ENCODE assay signal across 2 cellular contexts in the genomic region with DNA sequence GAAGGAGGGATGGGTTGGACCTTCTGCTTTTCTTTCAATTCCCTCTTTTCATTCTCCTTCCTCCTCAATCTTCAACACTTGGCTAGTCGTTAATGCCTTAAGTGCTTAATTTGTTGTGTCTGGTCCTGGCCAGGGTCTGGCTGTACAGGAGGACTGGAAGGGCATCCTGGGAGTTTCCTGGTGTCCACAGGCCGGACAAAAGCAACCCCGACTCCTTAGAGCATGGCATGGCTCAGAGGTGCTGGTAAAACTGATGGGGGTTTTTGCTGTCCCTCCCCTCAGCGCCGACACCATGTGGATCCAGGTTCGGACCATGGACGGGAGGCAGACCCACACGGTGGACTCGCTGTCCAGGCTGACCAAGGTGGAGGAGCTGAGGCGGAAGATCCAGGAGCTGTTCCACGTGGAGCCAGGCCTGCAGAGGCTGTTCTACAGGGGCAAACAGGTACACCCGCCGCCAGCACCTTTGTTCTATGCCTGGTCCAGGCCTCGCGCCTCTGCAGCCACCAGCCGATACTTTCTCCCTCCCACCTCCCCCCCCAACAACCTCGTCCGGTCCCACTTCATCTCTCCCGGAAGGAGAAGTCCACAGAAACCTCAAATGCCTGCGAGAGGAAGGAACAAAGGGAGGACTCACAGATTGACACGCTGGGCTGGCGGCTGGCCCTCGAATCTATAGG.
TF ChIP-seq lines count a peak whose summit lies in the region.

No MANE protein-coding gene starts in this region.

TF ChIP-seq in K562, 482 proteins besides CTCF, POLR2A, EP300 and RAD21 (continued from another document and continues in another):
- TF ChIP-seq, protein P1, sequence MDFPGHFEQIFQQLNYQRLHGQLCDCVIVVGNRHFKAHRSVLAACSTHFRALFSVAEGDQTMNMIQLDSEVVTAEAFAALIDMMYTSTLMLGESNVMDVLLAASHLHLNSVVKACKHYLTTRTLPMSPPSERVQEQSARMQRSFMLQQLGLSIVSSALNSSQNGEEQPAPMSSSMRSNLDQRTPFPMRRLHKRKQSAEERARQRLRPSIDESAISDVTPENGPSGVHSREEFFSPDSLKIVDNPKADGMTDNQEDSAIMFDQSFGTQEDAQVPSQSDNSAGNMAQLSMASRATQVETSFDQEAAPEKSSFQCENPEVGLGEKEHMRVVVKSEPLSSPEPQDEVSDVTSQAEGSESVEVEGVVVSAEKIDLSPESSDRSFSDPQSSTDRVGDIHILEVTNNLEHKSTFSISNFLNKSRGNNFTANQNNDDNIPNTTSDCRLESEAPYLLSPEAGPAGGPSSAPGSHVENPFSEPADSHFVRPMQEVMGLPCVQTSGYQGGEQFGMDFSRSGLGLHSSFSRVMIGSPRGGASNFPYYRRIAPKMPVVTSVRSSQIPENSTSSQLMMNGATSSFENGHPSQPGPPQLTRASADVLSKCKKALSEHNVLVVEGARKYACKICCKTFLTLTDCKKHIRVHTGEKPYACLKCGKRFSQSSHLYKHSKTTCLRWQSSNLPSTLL (IDR thresholded peaks at IDR 0.05) = no peak
- TF ChIP-seq, protein P2, sequence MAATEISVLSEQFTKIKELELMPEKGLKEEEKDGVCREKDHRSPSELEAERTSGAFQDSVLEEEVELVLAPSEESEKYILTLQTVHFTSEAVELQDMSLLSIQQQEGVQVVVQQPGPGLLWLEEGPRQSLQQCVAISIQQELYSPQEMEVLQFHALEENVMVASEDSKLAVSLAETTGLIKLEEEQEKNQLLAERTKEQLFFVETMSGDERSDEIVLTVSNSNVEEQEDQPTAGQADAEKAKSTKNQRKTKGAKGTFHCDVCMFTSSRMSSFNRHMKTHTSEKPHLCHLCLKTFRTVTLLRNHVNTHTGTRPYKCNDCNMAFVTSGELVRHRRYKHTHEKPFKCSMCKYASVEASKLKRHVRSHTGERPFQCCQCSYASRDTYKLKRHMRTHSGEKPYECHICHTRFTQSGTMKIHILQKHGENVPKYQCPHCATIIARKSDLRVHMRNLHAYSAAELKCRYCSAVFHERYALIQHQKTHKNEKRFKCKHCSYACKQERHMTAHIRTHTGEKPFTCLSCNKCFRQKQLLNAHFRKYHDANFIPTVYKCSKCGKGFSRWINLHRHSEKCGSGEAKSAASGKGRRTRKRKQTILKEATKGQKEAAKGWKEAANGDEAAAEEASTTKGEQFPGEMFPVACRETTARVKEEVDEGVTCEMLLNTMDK (IDR thresholded peaks at IDR 0.05; ENCODE audit: borderline replicate concordance, insufficient read depth, low read depth, low read length, poor library complexity, severe bottlenecking) = no peak
- TF ChIP-seq, protein P3, sequence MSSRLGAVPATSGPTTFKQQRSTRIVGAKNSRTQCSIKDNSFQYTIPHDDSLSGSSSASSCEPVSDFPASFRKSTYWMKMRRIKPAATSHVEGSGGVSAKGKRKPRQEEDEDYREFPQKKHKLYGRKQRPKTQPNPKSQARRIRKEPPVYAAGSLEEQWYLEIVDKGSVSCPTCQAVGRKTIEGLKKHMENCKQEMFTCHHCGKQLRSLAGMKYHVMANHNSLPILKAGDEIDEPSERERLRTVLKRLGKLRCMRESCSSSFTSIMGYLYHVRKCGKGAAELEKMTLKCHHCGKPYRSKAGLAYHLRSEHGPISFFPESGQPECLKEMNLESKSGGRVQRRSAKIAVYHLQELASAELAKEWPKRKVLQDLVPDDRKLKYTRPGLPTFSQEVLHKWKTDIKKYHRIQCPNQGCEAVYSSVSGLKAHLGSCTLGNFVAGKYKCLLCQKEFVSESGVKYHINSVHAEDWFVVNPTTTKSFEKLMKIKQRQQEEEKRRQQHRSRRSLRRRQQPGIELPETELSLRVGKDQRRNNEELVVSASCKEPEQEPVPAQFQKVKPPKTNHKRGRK (tag; IDR thresholded peaks at IDR 0.05) = no peak
- TF ChIP-seq SREBF2 (CRISPR knock-in tag; IDR thresholded peaks at IDR 0.05) = no peak
- no peak for TF ChIP-seq ZNF146 (CRISPR knock-in tag; IDR thresholded peaks at IDR 0.05; ENCODE audit: unreplicated experiment)
- TF ChIP-seq, protein P4, sequence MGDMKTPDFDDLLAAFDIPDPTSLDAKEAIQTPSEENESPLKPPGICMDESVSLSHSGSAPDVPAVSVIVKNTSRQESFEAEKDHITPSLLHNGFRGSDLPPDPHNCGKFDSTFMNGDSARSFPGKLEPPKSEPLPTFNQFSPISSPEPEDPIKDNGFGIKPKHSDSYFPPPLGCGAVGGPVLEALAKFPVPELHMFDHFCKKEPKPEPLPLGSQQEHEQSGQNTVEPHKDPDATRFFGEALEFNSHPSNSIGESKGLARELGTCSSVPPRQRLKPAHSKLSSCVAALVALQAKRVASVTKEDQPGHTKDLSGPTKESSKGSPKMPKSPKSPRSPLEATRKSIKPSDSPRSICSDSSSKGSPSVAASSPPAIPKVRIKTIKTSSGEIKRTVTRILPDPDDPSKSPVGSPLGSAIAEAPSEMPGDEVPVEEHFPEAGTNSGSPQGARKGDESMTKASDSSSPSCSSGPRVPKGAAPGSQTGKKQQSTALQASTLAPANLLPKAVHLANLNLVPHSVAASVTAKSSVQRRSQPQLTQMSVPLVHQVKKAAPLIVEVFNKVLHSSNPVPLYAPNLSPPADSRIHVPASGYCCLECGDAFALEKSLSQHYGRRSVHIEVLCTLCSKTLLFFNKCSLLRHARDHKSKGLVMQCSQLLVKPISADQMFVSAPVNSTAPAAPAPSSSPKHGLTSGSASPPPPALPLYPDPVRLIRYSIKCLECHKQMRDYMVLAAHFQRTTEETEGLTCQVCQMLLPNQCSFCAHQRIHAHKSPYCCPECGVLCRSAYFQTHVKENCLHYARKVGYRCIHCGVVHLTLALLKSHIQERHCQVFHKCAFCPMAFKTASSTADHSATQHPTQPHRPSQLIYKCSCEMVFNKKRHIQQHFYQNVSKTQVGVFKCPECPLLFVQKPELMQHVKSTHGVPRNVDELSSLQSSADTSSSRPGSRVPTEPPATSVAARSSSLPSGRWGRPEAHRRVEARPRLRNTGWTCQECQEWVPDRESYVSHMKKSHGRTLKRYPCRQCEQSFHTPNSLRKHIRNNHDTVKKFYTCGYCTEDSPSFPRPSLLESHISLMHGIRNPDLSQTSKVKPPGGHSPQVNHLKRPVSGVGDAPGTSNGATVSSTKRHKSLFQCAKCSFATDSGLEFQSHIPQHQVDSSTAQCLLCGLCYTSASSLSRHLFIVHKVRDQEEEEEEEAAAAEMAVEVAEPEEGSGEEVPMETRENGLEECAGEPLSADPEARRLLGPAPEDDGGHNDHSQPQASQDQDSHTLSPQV (IDR thresholded peaks at IDR 0.05) = peak; percentile 44; the same call in 1 of the 2 replicates
- TF ChIP-seq RHOXF2B (CRISPR knock-in tag; conservative IDR thresholded peaks at IDR 0.05) = no peak
- TF ChIP-seq, protein P5, sequence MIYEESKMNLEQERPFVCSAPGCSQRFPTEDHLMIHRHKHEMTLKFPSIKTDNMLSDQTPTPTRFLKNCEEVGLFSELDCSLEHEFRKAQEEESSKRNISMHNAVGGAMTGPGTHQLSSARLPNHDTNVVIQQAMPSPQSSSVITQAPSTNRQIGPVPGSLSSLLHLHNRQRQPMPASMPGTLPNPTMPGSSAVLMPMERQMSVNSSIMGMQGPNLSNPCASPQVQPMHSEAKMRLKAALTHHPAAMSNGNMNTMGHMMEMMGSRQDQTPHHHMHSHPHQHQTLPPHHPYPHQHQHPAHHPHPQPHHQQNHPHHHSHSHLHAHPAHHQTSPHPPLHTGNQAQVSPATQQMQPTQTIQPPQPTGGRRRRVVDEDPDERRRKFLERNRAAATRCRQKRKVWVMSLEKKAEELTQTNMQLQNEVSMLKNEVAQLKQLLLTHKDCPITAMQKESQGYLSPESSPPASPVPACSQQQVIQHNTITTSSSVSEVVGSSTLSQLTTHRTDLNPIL (CRISPR knock-in tag; IDR thresholded peaks at IDR 0.05) = no peak

TF ChIP-seq in HepG2, 621 proteins besides CTCF, POLR2A, EP300 and RAD21 (continued from another document and continues in another):
- TF ChIP-seq CCDC6 (CRISPR knock-in tag; IDR thresholded peaks at IDR 0.05) = no peak
- TF ChIP-seq ZNF331 (CRISPR knock-in tag; IDR thresholded peaks at IDR 0.05) = no peak
- TF ChIP-seq, protein P6, sequence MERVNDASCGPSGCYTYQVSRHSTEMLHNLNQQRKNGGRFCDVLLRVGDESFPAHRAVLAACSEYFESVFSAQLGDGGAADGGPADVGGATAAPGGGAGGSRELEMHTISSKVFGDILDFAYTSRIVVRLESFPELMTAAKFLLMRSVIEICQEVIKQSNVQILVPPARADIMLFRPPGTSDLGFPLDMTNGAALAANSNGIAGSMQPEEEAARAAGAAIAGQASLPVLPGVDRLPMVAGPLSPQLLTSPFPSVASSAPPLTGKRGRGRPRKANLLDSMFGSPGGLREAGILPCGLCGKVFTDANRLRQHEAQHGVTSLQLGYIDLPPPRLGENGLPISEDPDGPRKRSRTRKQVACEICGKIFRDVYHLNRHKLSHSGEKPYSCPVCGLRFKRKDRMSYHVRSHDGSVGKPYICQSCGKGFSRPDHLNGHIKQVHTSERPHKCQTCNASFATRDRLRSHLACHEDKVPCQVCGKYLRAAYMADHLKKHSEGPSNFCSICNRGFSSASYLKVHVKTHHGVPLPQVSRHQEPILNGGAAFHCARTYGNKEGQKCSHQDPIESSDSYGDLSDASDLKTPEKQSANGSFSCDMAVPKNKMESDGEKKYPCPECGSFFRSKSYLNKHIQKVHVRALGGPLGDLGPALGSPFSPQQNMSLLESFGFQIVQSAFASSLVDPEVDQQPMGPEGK (CRISPR knock-in tag; IDR thresholded peaks at IDR 0.05) = no peak
- TF ChIP-seq, protein P7, sequence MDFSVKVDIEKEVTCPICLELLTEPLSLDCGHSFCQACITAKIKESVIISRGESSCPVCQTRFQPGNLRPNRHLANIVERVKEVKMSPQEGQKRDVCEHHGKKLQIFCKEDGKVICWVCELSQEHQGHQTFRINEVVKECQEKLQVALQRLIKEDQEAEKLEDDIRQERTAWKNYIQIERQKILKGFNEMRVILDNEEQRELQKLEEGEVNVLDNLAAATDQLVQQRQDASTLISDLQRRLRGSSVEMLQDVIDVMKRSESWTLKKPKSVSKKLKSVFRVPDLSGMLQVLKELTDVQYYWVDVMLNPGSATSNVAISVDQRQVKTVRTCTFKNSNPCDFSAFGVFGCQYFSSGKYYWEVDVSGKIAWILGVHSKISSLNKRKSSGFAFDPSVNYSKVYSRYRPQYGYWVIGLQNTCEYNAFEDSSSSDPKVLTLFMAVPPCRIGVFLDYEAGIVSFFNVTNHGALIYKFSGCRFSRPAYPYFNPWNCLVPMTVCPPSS (IDR thresholded peaks at IDR 0.05) = no peak
- TF ChIP-seq ZNF670 (CRISPR knock-in tag; IDR thresholded peaks at IDR 0.05; ENCODE audit: borderline replicate concordance) = no peak
- no peak for TF ChIP-seq GFI1 (CRISPR knock-in tag; IDR thresholded peaks at IDR 0.05; ENCODE audit: borderline replicate concordance)
- TF ChIP-seq ZNF296 (CRISPR knock-in tag; conservative IDR thresholded peaks at IDR 0.05) = no peak
- peak; percentile 46 for TF ChIP-seq ZBTB38 (CRISPR knock-in tag; IDR thresholded peaks at IDR 0.05)
- TF ChIP-seq, protein P8, sequence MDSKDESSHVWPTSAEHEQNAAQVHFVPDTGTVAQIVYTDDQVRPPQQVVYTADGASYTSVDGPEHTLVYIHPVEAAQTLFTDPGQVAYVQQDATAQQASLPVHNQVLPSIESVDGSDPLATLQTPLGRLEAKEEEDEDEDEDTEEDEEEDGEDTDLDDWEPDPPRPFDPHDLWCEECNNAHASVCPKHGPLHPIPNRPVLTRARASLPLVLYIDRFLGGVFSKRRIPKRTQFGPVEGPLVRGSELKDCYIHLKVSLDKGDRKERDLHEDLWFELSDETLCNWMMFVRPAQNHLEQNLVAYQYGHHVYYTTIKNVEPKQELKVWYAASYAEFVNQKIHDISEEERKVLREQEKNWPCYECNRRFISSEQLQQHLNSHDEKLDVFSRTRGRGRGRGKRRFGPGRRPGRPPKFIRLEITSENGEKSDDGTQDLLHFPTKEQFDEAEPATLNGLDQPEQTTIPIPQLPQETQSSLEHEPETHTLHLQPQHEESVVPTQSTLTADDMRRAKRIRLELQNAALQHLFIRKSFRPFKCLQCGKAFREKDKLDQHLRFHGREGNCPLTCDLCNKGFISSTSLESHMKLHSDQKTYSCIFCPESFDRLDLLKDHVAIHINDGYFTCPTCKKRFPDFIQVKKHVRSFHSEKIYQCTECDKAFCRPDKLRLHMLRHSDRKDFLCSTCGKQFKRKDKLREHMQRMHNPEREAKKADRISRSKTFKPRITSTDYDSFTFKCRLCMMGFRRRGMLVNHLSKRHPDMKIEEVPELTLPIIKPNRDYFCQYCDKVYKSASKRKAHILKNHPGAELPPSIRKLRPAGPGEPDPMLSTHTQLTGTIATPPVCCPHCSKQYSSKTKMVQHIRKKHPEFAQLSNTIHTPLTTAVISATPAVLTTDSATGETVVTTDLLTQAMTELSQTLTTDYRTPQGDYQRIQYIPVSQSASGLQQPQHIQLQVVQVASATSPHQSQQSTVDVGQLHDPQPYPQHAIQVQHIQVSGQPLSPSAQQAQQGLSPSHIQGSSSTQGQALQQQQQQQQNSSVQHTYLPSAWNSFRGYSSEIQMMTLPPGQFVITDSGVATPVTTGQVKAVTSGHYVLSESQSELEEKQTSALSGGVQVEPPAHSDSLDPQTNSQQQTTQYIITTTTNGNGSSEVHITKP (CRISPR knock-in tag; IDR thresholded peaks at IDR 0.05; ENCODE audit: low read depth) = no peak
- TF ChIP-seq ZNF674 (CRISPR knock-in tag; IDR thresholded peaks at IDR 0.05; ENCODE audit: low read depth) = no peak
- TF ChIP-seq NPAS2 (CRISPR knock-in tag; IDR thresholded peaks at IDR 0.05; ENCODE audit: borderline replicate concordance) = no peak
- no peak for TF ChIP-seq ZNF747 (CRISPR knock-in tag; IDR thresholded peaks at IDR 0.05; ENCODE audit: borderline replicate concordance)
- TF ChIP-seq, protein P9, sequence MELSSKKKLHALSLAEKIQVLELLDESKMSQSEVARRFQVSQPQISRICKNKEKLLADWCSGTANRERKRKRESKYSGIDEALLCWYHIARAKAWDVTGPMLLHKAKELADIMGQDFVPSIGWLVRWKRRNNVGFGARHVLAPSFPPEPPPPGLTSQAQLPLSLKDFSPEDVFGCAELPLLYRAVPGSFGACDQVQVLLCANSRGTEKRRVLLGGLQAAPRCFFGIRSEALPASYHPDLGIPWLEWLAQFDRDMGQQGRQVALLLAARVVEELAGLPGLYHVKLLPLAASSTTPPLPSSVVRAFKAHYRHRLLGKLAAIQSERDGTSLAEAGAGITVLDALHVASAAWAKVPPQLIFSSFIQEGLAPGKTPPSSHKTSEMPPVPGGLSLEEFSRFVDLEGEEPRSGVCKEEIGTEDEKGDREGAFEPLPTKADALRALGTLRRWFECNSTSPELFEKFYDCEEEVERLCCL (CRISPR knock-in tag; IDR thresholded peaks at IDR 0.05; ENCODE audit: borderline replicate concordance) = no peak
- 0 out of 2 replicates have a peak, but pooled peaks have one; percentile 33 for TF ChIP-seq TBX2 (CRISPR knock-in tag; IDR thresholded peaks at IDR 0.05; ENCODE audit: borderline replicate concordance)
- no peak for TF ChIP-seq CC2D1A (CRISPR knock-in tag; IDR thresholded peaks at IDR 0.05)
- TF ChIP-seq CAMTA2 (CRISPR knock-in tag; IDR thresholded peaks at IDR 0.05; ENCODE audit: borderline replicate concordance) = no peak
- no peak for TF ChIP-seq ZNF20 (CRISPR knock-in tag; IDR thresholded peaks at IDR 0.05)
- TF ChIP-seq ZNF761 (CRISPR knock-in tag; conservative IDR thresholded peaks at IDR 0.05) = no peak
- TF ChIP-seq PITX1 (CRISPR knock-in tag; IDR thresholded peaks at IDR 0.05) = no peak
- no peak for TF ChIP-seq PHF5A (CRISPR knock-in tag; IDR thresholded peaks at IDR 0.05; ENCODE audit: low read depth, unreplicated experiment)
- TF ChIP-seq ZNF768 (CRISPR knock-in tag; IDR thresholded peaks at IDR 0.05) = peak; percentile 36; the same call in 1 of the 2 replicates
- TF ChIP-seq ARID2 (CRISPR knock-in tag; IDR thresholded peaks at IDR 0.05; ENCODE audit: borderline replicate concordance) = no peak
- no peak for TF ChIP-seq ZBTB8A (CRISPR knock-in tag; IDR thresholded peaks at IDR 0.05; ENCODE audit: borderline replicate concordance, low read depth)
